22 cellular contexts compared by ENCODE assay signal in the genomic region with DNA sequence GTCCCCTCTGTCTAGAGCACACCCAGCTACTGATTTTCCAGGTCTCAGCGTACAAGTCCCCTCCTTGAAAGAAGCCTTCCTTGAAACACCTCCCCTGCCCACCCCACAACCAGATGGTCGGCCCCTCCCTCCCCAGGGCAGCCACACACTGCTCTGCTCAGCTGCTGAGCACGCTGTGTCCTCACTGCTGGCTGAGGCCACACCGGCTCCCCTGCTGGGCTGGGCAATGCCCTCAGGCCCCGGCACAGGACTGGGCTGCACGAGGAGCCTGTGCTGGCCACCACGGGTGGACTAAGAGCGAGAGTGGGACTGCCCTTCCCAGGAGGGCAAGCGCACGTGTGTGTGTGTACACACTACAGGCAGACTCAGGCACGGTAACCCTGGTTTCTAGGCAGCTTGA.
"Had no signal": no experiment of that assay in that cellular context is flagged by ENCODE, and none has a peak within 500 bp of the region (broad histone marks: within the 10 kb centered on the region; RNA-seq: fewer than 3 reads in every experiment).

No MANE protein-coding gene starts in this region.

- H3K9me3 Mint-ChIP-seq: activated naive CD4-positive, alpha-beta T cell treated with anti-CD3 and anti-CD28 coated beads for 36 hours; activated T-cell treated with anti-CD3 and anti-CD28 coated beads, Interleukin-2, amount 50 U/mL, for 4 hours; immature natural killer cell; naive B cell; neural progenitor cell; type B pancreatic cell had no signal

- H3K4me3 Mint-ChIP-seq: activated naive CD4-positive, alpha-beta T cell treated with anti-CD3 and anti-CD28 coated beads for 36 hours; activated T-cell treated with anti-CD3 and anti-CD28 coated beads, Interleukin-2, amount 50 U/mL, for 4 hours; immature natural killer cell; naive B cell; type B pancreatic cell had no signal

- H3K27ac Mint-ChIP-seq: activated naive CD4-positive, alpha-beta T cell treated with anti-CD3 and anti-CD28 coated beads for 36 hours; neural progenitor cell; type B pancreatic cell had no signal

- H3K4me3 ChIP-seq: esophagus muscularis mucosa, neural progenitor cell, ovary, right lobe of liver, testis had no signal

- H3K27ac ChIP-seq: brain microvascular endothelial cell, esophagus muscularis mucosa, neural progenitor cell, ovary, right lobe of liver, testis had no signal

- DNase-seq: activated CD4-positive, alpha-beta T cell treated with anti-CD3 and anti-CD28 coated beads, Interleukin-2, amount 50 U/mL, for 1 hour; activated CD4-positive, CD25-positive, alpha-beta regulatory T cell treated with anti-CD3 and anti-CD28 coated beads, Interleukin-2, amount 50 U/mL, for 72 hours; activated CD8-positive, alpha-beta memory T cell treated with anti-CD3 and anti-CD28 coated beads, Interleukin-2, amount 50 U/mL, for 4 hours; activated naive CD4-positive, alpha-beta T cell treated with anti-CD3 and anti-CD28 coated beads for 36 hours; activated T-cell treated with anti-CD3 and anti-CD28 coated beads, Interleukin-2, amount 50 U/mL, for 4 hours; aorta; brain microvascular endothelial cell; central memory CD4-positive, alpha-beta T cell; effector CD4-positive, alpha-beta T cell; immature natural killer cell; left ventricle myocardium superior; naive B cell; ovary; right lobe of liver; small intestine; stimulated activated CD4-positive, alpha-beta T cell treated with anti-CD3 and anti-CD28 coated beads, Interleukin-15, amount 100 ng/mL, for 24 hours; stimulated activated CD4-positive, alpha-beta T cell treated with anti-CD3 and anti-CD28 coated beads, Interleukin-4, amount 100 ng/mL, for 1 hour; T1000; testis had no signal

- H3K4me1 ChIP-seq: neural progenitor cell, right lobe of liver, testis had no signal

- ATAC-seq: activated T-cell treated with anti-CD3 and anti-CD28 coated beads, Interleukin-2, amount 50 U/mL, for 4 hours; left ventricle myocardium superior; right lobe of liver had no signal

- H3K9me3 ChIP-seq: esophagus muscularis mucosa, ovary, right lobe of liver, testis had no signal

- H3K4me2 ChIP-seq: neural progenitor cell had no signal

- H3K36me3 ChIP-seq: neural progenitor cell, ovary had no signal

- H3K4me1 Mint-ChIP-seq: immature natural killer cell had no signal

- H3K27me3 ChIP-seq: brain microvascular endothelial cell, esophagus muscularis mucosa, neural progenitor cell, ovary, right lobe of liver, testis had no signal

- H3K9ac ChIP-seq: neural progenitor cell had no signal

- H2AFZ ChIP-seq: neural progenitor cell had no signal
